ENCODE assay signal across 9 cellular contexts in the genomic region with DNA sequence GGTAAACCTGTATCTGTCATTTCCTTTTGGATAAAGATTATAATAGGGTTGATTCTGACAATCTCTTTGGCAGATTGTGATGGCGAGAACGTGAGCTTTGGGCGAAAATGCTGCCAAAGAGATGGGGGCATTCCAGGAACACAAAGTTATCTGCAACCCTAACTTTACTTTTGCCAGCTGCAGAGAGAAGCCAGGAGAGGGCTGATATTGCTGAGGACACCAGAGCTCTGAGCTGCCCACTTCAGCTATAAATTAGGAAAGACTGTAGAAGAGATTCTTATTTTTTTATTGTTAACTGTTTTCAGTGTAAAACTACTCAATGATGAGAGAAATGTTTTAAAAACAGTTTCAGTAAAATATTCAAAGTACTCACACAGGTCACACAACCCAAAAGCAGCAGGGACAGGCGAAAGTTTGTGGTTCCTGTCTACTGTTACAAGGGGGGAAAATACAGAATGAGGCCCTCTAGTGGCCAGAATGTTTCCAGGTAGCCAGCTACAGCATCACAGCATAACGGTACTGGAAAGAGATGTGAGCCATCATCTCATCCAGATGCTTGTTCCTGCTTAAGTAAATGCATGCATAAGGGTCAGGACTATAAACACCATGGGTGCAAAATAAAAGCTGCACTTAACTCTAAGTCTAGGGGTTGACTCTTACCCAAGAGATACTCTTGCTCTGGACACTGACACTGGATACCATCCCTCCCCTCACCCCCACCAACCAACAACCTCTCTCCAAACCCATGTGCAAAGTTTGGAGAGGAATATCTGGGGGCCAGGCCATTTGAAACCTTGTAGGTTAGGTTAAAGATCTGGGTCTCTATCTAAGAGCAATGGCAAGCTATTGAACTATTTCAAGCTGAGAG.
DNase-seq lines count a peak whose midpoint lies in the region; ATAC-seq and TF ChIP-seq lines count a peak whose summit lies in the region.
"Had no signal": no experiment of that assay in that cellular context is flagged by ENCODE, and none has a peak within 500 bp of the region (broad histone marks: within the 10 kb centered on the region; RNA-seq: fewer than 3 reads in every experiment).

No MANE protein-coding gene starts in this region.

- TF ChIP-seq CTCF in foreskin keratinocyte (conservative IDR thresholded peaks at IDR 0.05), result peak; percentile 64

- H3K27me3 ChIP-seq in foreskin keratinocyte, result no peaks in the 10 kb centered on the region

- DNase-seq in SKM-1 (lab: John Stamatoyannopoulos, UW; ENCODE audit: unreplicated experiment) (peak; percentile 1), SKM-1 treated with dmso at 0.1 percent for 144 hours (lab: John Stamatoyannopoulos, UW; ENCODE audit: unreplicated experiment) (no peak), RPMI8226 (peak; percentile 50), foreskin keratinocyte (no peak)
- DNase-seq in stimulated activated naive B cell treated with anti-CD40 and anti-IgM and Interleukin-4, amounts not matched to agents 10 μg/mL and 1 μg/mL and 100 μg/mL, for 72 hours, result peak; percentile 4
- no peak for DNase-seq in activated effector memory CD4-positive, alpha-beta T cell treated with anti-CD3 and anti-CD28 coated beads, Interleukin-2, amount 50 U/mL, for 16 hours

- peaks cover 4 to 8% of the 10 kb centered on the region in 2 donors for H3K9me3 Mint-ChIP-seq in stimulated activated naive B cell treated with anti-CD40 and anti-IgM and Interleukin-4, amounts not matched to agents 10 μg/mL and 1 μg/mL and 100 μg/mL, for 72 hours

- no peak overlapping the region for H3K27ac ChIP-seq in foreskin keratinocyte

- H3K4me3 Mint-ChIP-seq in stimulated activated naive B cell treated with anti-CD40 and anti-IgM and Interleukin-4, amounts not matched to agents 10 μg/mL and 1 μg/mL and 100 μg/mL, for 72 hours, result no peak overlapping the region
- H3K4me3 Mint-ChIP-seq: activated naive CD8-positive, alpha-beta T cell had no signal

- ATAC-seq in GM19452 (IDR thresholded peaks at IDR 0.05; ENCODE audit: unreplicated experiment) (peak; percentile 92), HG03432 (IDR thresholded peaks at IDR 0.05; ENCODE audit: unreplicated experiment) (peak; percentile 93), foreskin keratinocyte (peak; percentile 69)
- ATAC-seq in stimulated activated naive B cell treated with anti-CD40 and anti-IgM and Interleukin-4, amounts not matched to agents 10 μg/mL and 1 μg/mL and 100 μg/mL, for 72 hours (replicated peaks), result peak; percentile 72 to 84

- H3K27me3 Mint-ChIP-seq in stimulated activated naive B cell treated with anti-CD40 and anti-IgM and Interleukin-4, amounts not matched to agents 10 μg/mL and 1 μg/mL and 100 μg/mL, for 72 hours, result no peaks in the 10 kb centered on the region
- H3K27me3 Mint-ChIP-seq: activated naive CD8-positive, alpha-beta T cell had no signal

- H3K27ac Mint-ChIP-seq in stimulated activated naive B cell treated with anti-CD40 and anti-IgM and Interleukin-4, amounts not matched to agents 10 μg/mL and 1 μg/mL and 100 μg/mL, for 72 hours, result no peak overlapping the region
- H3K27ac Mint-ChIP-seq: activated naive CD8-positive, alpha-beta T cell had no signal

- H3K4me1 Mint-ChIP-seq in stimulated activated naive B cell treated with anti-CD40 and anti-IgM and Interleukin-4, amounts not matched to agents 10 μg/mL and 1 μg/mL and 100 μg/mL, for 72 hours, result no peaks in the 10 kb centered on the region

- H3K36me3 Mint-ChIP-seq in stimulated activated naive B cell treated with anti-CD40 and anti-IgM and Interleukin-4, amounts not matched to agents 10 μg/mL and 1 μg/mL and 100 μg/mL, for 72 hours, result no peaks in the 10 kb centered on the region
- H3K36me3 Mint-ChIP-seq: activated naive CD8-positive, alpha-beta T cell had no signal

- H3K4me1 ChIP-seq in foreskin keratinocyte, result no peaks in the 10 kb centered on the region

Comparison
In these comparisons a context has a peak if more than half of its experiments do, and no peak if none do; other contexts are left out.
1. DNase-seq: peak in SKM-1 (single experiment), RPMI8226 (single experiment) and stimulated activated naive B cell treated with anti-CD40 and anti-IgM and Interleukin-4, amounts not matched to agents 10 μg/mL and 1 μg/mL and 100 μg/mL, for 72 hours (single experiment); none in SKM-1 treated with dmso at 0.1 percent for 144 hours (single experiment), foreskin keratinocyte (0 of 2) and activated effector memory CD4-positive, alpha-beta T cell treated with anti-CD3 and anti-CD28 coated beads, Interleukin-2, amount 50 U/mL, for 16 hours (single experiment).
2. Peak in every context shown above with its lines, with median percentiles within 50 percentile points of each other: ATAC-seq.